In genomic region chr1:39955547-39956539, GRCh38 we compare ENCODE assay signal across 7 cellular contexts. TPM values are rescaled to one million over a fixed set of nuclear protein-coding genes. Genes with fewer than 3 reads are reported as not detected.
DNase-seq lines count a peak whose midpoint lies in the region; ATAC-seq and TF ChIP-seq lines count a peak whose summit lies in the region.

No MANE protein-coding gene starts in this region.

- H3K4me1 ChIP-seq in right lobe of liver = peaks cover 0 to 51% (median 11%) of the 10 kb centered on the region in 4 donors

- peak; percentile 8 for TF ChIP-seq POLR2A in right lobe of liver (IDR thresholded peaks at IDR 0.05)

- intact Hi-C loops in right lobe of liver (cut with DNase I) = no loop called here

- ATAC-seq in HG02678 (IDR thresholded peaks at IDR 0.05; ENCODE audit: unreplicated experiment) = peak; percentile 32
- ATAC-seq in right lobe of liver = no peak

- DNase-seq in NCI-H1694 treated with DMSO at 0.1 percent for 48 hours (lab: John Stamatoyannopoulos, UW) (peak; percentile 100), caudate nucleus (lab: John Stamatoyannopoulos, UW) (peak in 16 of 61 donors; percentile 15 to 59 (median 32)), right lobe of liver (no peak)
- peak; percentile 23 for DNase-seq in stimulated activated CD8-positive, alpha-beta memory T cell treated with anti-CD3 and anti-CD28 coated beads, Interleukin-15, amount 100 ng/mL, for 24 hours (ENCODE audit: low read depth)

- WGBS in right lobe of liver (ENCODE audit: insufficient coverage, low coverage, low lambda C conversion rate, missing lambda C conversion rate) = 3% methylated on average over 25 of the region's 36 CpGs

- TF ChIP-seq CTCF in GM12875 (IDR thresholded peaks at IDR 0.05; ENCODE audit: borderline replicate concordance, insufficient read depth, low read depth, low read length) = no peak
- TF ChIP-seq CTCF in VCaP (conservative IDR thresholded peaks at IDR 0.05) = no peak
- TF ChIP-seq CTCF in right lobe of liver (IDR thresholded peaks at IDR 0.05) = no peak

- H3K27me3 ChIP-seq in right lobe of liver = no peaks in the 10 kb centered on the region

- peaks cover 0 to 38% (median 5%) of the 10 kb centered on the region in 4 donors for H3K36me3 ChIP-seq in right lobe of liver

- H3K4me3 ChIP-seq in GM12875 (ENCODE audit: low read depth, low read length) = peak overlapping the region; percentile 89
- H3K4me3 ChIP-seq in right lobe of liver = peak overlapping the region; percentile 73 to 99 (median 89)

- H3K27ac ChIP-seq in VCaP (peak overlapping the region; percentile 18; the same call in 1 of the 2 replicates), caudate nucleus (ENCODE audit: low read depth, low read length) (peak overlapping the region; percentile 26), right lobe of liver (peak overlapping the region; percentile 58 to 96 (median 78))

- H3K9me3 ChIP-seq in right lobe of liver = no peaks in the 10 kb centered on the region

RNA-seq across cellular contexts. Expression of gene MFSD2A, which starts 0.9 kb away (rescaled TPM):
- 100 to 1,000 TPM in 3 of 6 experiments, 10 to 100 TPM in 3; 44.3 to 292 (median 113) TPM for total RNA-seq in right lobe of liver

RNA-seq across cellular contexts. Expression of gene MYCL, which starts 54.1 kb away (rescaled TPM):
- 10 to 100 TPM in 2 of 6 experiments, 1 to 10 TPM in 3, under 1 TPM in 1; 0.75 to 20.5 (median 6.1) TPM for total RNA-seq in right lobe of liver

Comparison
In these comparisons a context has a peak if more than half of its experiments do, and no peak if none do; other contexts are left out.
1. DNase-seq: peak in NCI-H1694 treated with DMSO at 0.1 percent for 48 hours (single experiment) and stimulated activated CD8-positive, alpha-beta memory T cell treated with anti-CD3 and anti-CD28 coated beads, Interleukin-15, amount 100 ng/mL, for 24 hours (single experiment); none in right lobe of liver (0 of 3).
2. H3K27ac ChIP-seq: peak in every context shown above with its lines; median percentile 78 in right lobe of liver; 26 in caudate nucleus; 18 in VCaP.